In genomic region chr1:165894591-165894990, GRCh38 we compare ENCODE assay signal across 15 cellular contexts.
A peak's percentile ranks its signal among the peaks of the same experiment; 100 is the strongest.
DNase-seq lines count a peak whose midpoint lies in the region; ATAC-seq and TF ChIP-seq lines count a peak whose summit lies in the region.
"Had no signal": no experiment of that assay in that cellular context is flagged by ENCODE, and none has a peak within 500 bp of the region (broad histone marks: within the 10 kb centered on the region; RNA-seq: fewer than 3 reads in every experiment).

No MANE protein-coding gene starts in this region.

- H3F3A ChIP-seq in MM.1S (ENCODE audit: insufficient read depth, low read length), result peaks cover 10% of the 10 kb centered on the region

- H3K9me3 ChIP-seq in osteoblast (ENCODE audit: low read depth, low read length), result no peaks in the 10 kb centered on the region
- no peaks in the 10 kb centered on the region for H3K9me3 ChIP-seq in MM.1S (replicated peaks; ENCODE audit: insufficient read depth, low read length)

- H3K4me3 ChIP-seq in choroid plexus epithelial cell (ENCODE audit: low read depth, low read length) (no peak overlapping the region), osteoblast (ENCODE audit: insufficient read depth, low read length) (no peak overlapping the region), MM.1S (ENCODE audit: low read length) (no peak overlapping the region)

- no peak overlapping the region for H3K9ac ChIP-seq in MM.1S (ENCODE audit: low read length)
- H3K9ac ChIP-seq: KMS-11 had no signal

- intact Hi-C loops in left ventricle myocardium superior (cut with micrococcal nuclease), result no loop called here

- H4K20me1 ChIP-seq in osteoblast (ENCODE audit: insufficient read depth, low read length) (no peaks in the 10 kb centered on the region), MM.1S (ENCODE audit: insufficient read depth, low read length) (peaks cover 4% of the 10 kb centered on the region; the same call in 1 of the 2 replicates)

- peak overlapping the region; percentile 99 for H3K27ac ChIP-seq in osteoblast (ENCODE audit: low read depth, low read length)
- no peak overlapping the region for H3K27ac ChIP-seq in MM.1S (ENCODE audit: low read length)
- H3K27ac ChIP-seq: KMS-11 had no signal

- no peak for ATAC-seq in left ventricle myocardium superior
- ATAC-seq in HG02938 (IDR thresholded peaks at IDR 0.05; ENCODE audit: unreplicated experiment), result no peak

- H3K4me2 ChIP-seq in osteoblast (ENCODE audit: insufficient read depth, low read length) (peak overlapping the region; percentile 39), MM.1S (ENCODE audit: low read depth, low read length) (no peak overlapping the region)
- H3K4me2 ChIP-seq: KMS-11 had no signal

- DNase-seq in DMS114 treated with DMSO at 0.1 percent for 48 hours (lab: John Stamatoyannopoulos, UW; ENCODE audit: unreplicated experiment), result peak; percentile 16
- DNase-seq in RKO (ENCODE audit: low spot score), result peak; percentile 12
- DNase-seq in choroid plexus epithelial cell (ENCODE audit: low read depth), result peak; percentile 57
- peak; percentile 51 for DNase-seq in osteoblast (ENCODE audit: insufficient read length, low spot score, missing footprints)
- no peak for DNase-seq in left ventricle myocardium superior
- DNase-seq in MM.1S, result no peak
- no peak for DNase-seq in GM19238 (ENCODE audit: insufficient read length, low spot score)
- DNase-seq: activated gamma-delta T cell treated with Interleukin-2 at 50 U/mL for 16 hours; DMS79 treated with DMSO at 0.1 percent for 48 hours; NK-92 treated with Interleukin-12 subunit alpha and Interleukin-12 subunit beta, amount 100 ng/mL, for 24 hours; SIG-M5; stimulated activated CD4-positive, alpha-beta T cell treated with anti-CD3 and anti-CD28 coated beads, Interleukin-4, amount 100 ng/mL, for 24 hours; T-helper 2 cell had no signal

- peaks cover 76% of the 10 kb centered on the region for H3K4me1 ChIP-seq in osteoblast (ENCODE audit: insufficient read depth, low read length)
- peaks cover 25% of the 10 kb centered on the region for H3K4me1 ChIP-seq in MM.1S (ENCODE audit: low read length)

- H3K36me3 ChIP-seq in osteoblast (ENCODE audit: insufficient read depth, low read length) (peaks cover 14% of the 10 kb centered on the region), MM.1S (replicated peaks; ENCODE audit: insufficient read depth, low read length) (no peaks in the 10 kb centered on the region; the same call in 1 of the 2 replicates)

- H2AFZ ChIP-seq in osteoblast (ENCODE audit: low read length), result no peak overlapping the region
- H2AFZ ChIP-seq in MM.1S (ENCODE audit: low read length), result no peak overlapping the region

- H3K27me3 ChIP-seq in osteoblast (ENCODE audit: insufficient read depth, low read length) (no peaks in the 10 kb centered on the region), MM.1S (replicated peaks; ENCODE audit: insufficient read depth, low read length) (no peaks in the 10 kb centered on the region)

- H3K79me2 ChIP-seq in osteoblast (ENCODE audit: insufficient read depth, low read length) (peaks cover 38% of the 10 kb centered on the region), MM.1S (ENCODE audit: low read length) (peaks cover 73% of the 10 kb centered on the region)

- no peaks in the 10 kb centered on the region for H3K9me2 ChIP-seq in MM.1S (replicated peaks; ENCODE audit: insufficient read depth, low read length)

- TF ChIP-seq CTCF in choroid plexus epithelial cell (conservative IDR thresholded peaks at IDR 0.05; ENCODE audit: low read depth, low read length) (peak; percentile 32), osteoblast (IDR thresholded peaks at IDR 0.05; ENCODE audit: extremely low read depth, low read depth, low read length) (no peak), MM.1S (IDR thresholded peaks at IDR 0.05; ENCODE audit: low read length) (no peak)

Comparison
In these comparisons a context has a peak if more than half of its experiments do, and no peak if none do; other contexts are left out.
1. DNase-seq: peak in DMS114 treated with DMSO at 0.1 percent for 48 hours (single experiment), RKO (single experiment), choroid plexus epithelial cell (single experiment) and osteoblast (single experiment); none in left ventricle myocardium superior (single experiment), MM.1S (single experiment) and GM19238 (single experiment).